Comparison of ENCODE assay signal across 8 cellular contexts in genomic region chr5:83473344-83474169, GRCh38. TPM values are rescaled to one million over a fixed set of nuclear protein-coding genes. Genes with fewer than 3 reads are reported as not detected.
DNase-seq lines count a peak whose midpoint lies in the region; ATAC-seq, FAIRE-seq and TF ChIP-seq lines count a peak whose summit lies in the region.

No MANE protein-coding gene starts in this region.

- CTCF ChIA-PET in activated naive CD4-positive, alpha-beta T cell treated with anti-CD3 and anti-CD28 coated beads for 36 hours (lab: Charles Lee): interaction anchor here (0.7 to 0.8 kb wide), 3 partner anchors 8 to 85 kb away, joined by 3 to 5 read pairs (median 3); no protein-coding TSS in a partner anchor

- TF ChIP-seq CTCF in nephron (IDR thresholded peaks at IDR 0.05; ENCODE audit: unreplicated experiment in 3 of 3): peak; percentile 84 to 96 (median 91)
- TF ChIP-seq CTCF in type B pancreatic cell (conservative IDR thresholded peaks at IDR 0.05): peak; percentile 97

- H3K4me3 ChIP-seq in NT2/D1 (ENCODE audit: insufficient read length, low read depth): peak overlapping the region; percentile 85

- no peaks in the 10 kb centered on the region for H3K9me3 Mint-ChIP-seq in activated naive CD4-positive, alpha-beta T cell treated with anti-CD3 and anti-CD28 coated beads for 36 hours
- H3K9me3 Mint-ChIP-seq in nephron (no peaks in the 10 kb centered on the region), type B pancreatic cell (no peaks in the 10 kb centered on the region)

- peak overlapping the region; percentile 93 for H3K9ac ChIP-seq in NT2/D1 (ENCODE audit: insufficient read length, low read depth)

- H3K27me3 Mint-ChIP-seq in activated naive CD4-positive, alpha-beta T cell treated with anti-CD3 and anti-CD28 coated beads for 36 hours (ENCODE audit: low read depth): peaks cover 79% of the 10 kb centered on the region
- no peaks in the 10 kb centered on the region for H3K27me3 Mint-ChIP-seq in nephron (ENCODE audit: low read depth)
- peaks cover 35% of the 10 kb centered on the region for H3K27me3 Mint-ChIP-seq in type B pancreatic cell

- ATAC-seq in GM21360 (IDR thresholded peaks at IDR 0.05; ENCODE audit: unreplicated experiment) (peak; percentile 53), HG03575 (IDR thresholded peaks at IDR 0.05; ENCODE audit: extremely low read depth, insufficient number of reproducible peaks, low FRiP score, unreplicated experiment) (peak; percentile 50)

- no peak overlapping the region for H3K27ac Mint-ChIP-seq in activated naive CD4-positive, alpha-beta T cell treated with anti-CD3 and anti-CD28 coated beads for 36 hours
- H3K27ac Mint-ChIP-seq in nephron (peak overlapping the region; percentile 84 to 99 (median 96)), type B pancreatic cell (peak overlapping the region; percentile 87)

- H3K9me3 ChIP-seq in NT2/D1 (ENCODE audit: insufficient read depth, low read length): peaks cover 32% of the 10 kb centered on the region

- H3K27me3 ChIP-seq in NT2/D1 (ENCODE audit: insufficient read depth, insufficient read length): no peaks in the 10 kb centered on the region

- H3K36me3 Mint-ChIP-seq in activated naive CD4-positive, alpha-beta T cell treated with anti-CD3 and anti-CD28 coated beads for 36 hours (ENCODE audit: low read depth): no peaks in the 10 kb centered on the region
- H3K36me3 Mint-ChIP-seq in nephron (ENCODE audit: low read depth) (peaks cover 39% of the 10 kb centered on the region), type B pancreatic cell (peaks cover under 1% of the 10 kb centered on the region)

- peak; percentile 67 for DNase-seq in DMS 273 treated with DMSO at 0.1 percent for 48 hours (lab: John Stamatoyannopoulos, UW)
- peak; percentile 92 for DNase-seq in NT2/D1 (ENCODE audit: low read depth, low spot score)
- DNase-seq in activated naive CD4-positive, alpha-beta T cell treated with anti-CD3 and anti-CD28 coated beads for 36 hours: peak; percentile 76
- peak; percentile 81 to 84 for DNase-seq in frontal cortex (ENCODE audit: low spot score in 2 of 2)
- DNase-seq in type B pancreatic cell (ENCODE audit: extremely low spot score, unreplicated experiment): peak; percentile 95

- peak overlapping the region; percentile 76 for H3K4me3 Mint-ChIP-seq in activated naive CD4-positive, alpha-beta T cell treated with anti-CD3 and anti-CD28 coated beads for 36 hours
- H3K4me3 Mint-ChIP-seq in nephron (peak overlapping the region; percentile 91 to 97 (median 94)), type B pancreatic cell (peak overlapping the region; percentile 99)

- no peaks in the 10 kb centered on the region for H3K36me3 ChIP-seq in NT2/D1 (ENCODE audit: insufficient read depth, insufficient read length, low read length)

- intact Hi-C loops in activated naive CD4-positive, alpha-beta T cell treated with anti-CD3 and anti-CD28 coated beads for 36 hours (cut with micrococcal nuclease): loop anchor here (1.0 to 5.0 kb wide), 6 partner anchors 43 to 1121 kb away; partner anchors contain the start of genes TMEM167A and XRCC4

- FAIRE-seq in frontal cortex (lab: Jason Lieb, UNC): no peak

- H3K4me1 ChIP-seq in NT2/D1 (ENCODE audit: insufficient read depth, insufficient read length): no peaks in the 10 kb centered on the region

- H3K4me1 Mint-ChIP-seq in activated naive CD4-positive, alpha-beta T cell treated with anti-CD3 and anti-CD28 coated beads for 36 hours (ENCODE audit: low read depth): peaks cover 36% of the 10 kb centered on the region
- peaks cover 25% of the 10 kb centered on the region for H3K4me1 Mint-ChIP-seq in nephron
- H3K4me1 Mint-ChIP-seq in type B pancreatic cell (ENCODE audit: unreplicated experiment): peaks cover 31% of the 10 kb centered on the region

RNA-seq across cellular contexts. Expression of gene VCAN, which starts 2.0 kb away (rescaled TPM):
- not detected for total RNA-seq in activated naive CD4-positive, alpha-beta T cell treated with anti-CD3 and anti-CD28 coated beads for 36 hours
- total RNA-seq in frontal cortex: 269 TPM
- total RNA-seq in type B pancreatic cell (ENCODE audit: low replicate concordance): 106 and 341 TPM in 2 replicates

Comparison
In these comparisons a context has a peak if more than half of its experiments do, and no peak if none do; other contexts are left out.
1. Peak in every context shown above with its lines: DNase-seq, ATAC-seq and H3K4me3 ChIP-seq.
2. RNA of gene VCAN, which starts 2.0 kb away (total RNA-seq): 106 to 341 TPM in type B pancreatic cell and 269 TPM in frontal cortex (single experiment); not detected in activated naive CD4-positive, alpha-beta T cell treated with anti-CD3 and anti-CD28 coated beads for 36 hours; every median in the first group is over 100 times any median in the second.